20 cellular contexts compared by ENCODE assay signal in the genomic region with DNA sequence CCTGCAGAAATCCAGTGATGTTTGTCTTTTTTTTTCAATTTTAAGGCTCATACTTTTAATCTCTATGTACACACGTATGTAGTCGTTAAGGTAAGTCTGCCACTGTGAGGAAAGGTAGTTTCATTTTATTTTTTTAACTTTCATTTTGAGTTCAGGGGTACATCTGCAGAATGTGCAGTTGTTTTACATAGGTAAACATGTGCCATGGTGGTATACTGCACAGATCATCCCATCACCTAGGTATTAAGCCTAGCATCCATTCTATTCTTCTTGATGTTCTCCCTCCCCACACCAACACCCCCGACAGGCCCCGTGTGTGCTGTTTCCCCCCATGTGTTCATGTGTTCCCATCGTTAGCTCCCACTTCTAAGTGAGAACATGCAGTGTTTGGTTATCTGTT. TPM values are rescaled to one million over a fixed set of nuclear protein-coding genes. Genes with fewer than 3 reads are reported as not detected.
"Had no signal": no experiment of that assay in that cellular context is flagged by ENCODE, and none has a peak within 500 bp of the region (broad histone marks: within the 10 kb centered on the region; RNA-seq: fewer than 3 reads in every experiment).

No MANE protein-coding gene starts in this region.

- ATAC-seq: body of pancreas; left cardiac atrium; naive thymus-derived CD4-positive, alpha-beta T cell; WTC11 had no signal

- H3K4me1 ChIP-seq: body of pancreas, neural progenitor cell, prostate gland, right atrium auricular region, tibial nerve, vagina had no signal

- H3K27me3 Mint-ChIP-seq: activated naive CD4-positive, alpha-beta T cell treated with anti-CD3 and anti-CD28 coated beads, Interleukin-2, amount 50 U/mL, for 24 hours had no signal

- H3K9me3 ChIP-seq: body of pancreas, esophagus squamous epithelium, prostate gland, right atrium auricular region, tibial nerve, vagina had no signal

- H3K27ac Mint-ChIP-seq: activated naive CD4-positive, alpha-beta T cell treated with anti-CD3 and anti-CD28 coated beads, Interleukin-2, amount 50 U/mL, for 24 hours; naive thymus-derived CD4-positive, alpha-beta T cell; neural progenitor cell had no signal

- H3K4me1 Mint-ChIP-seq: activated naive CD4-positive, alpha-beta T cell treated with anti-CD3 and anti-CD28 coated beads, Interleukin-2, amount 50 U/mL, for 24 hours; naive thymus-derived CD4-positive, alpha-beta T cell; neural progenitor cell had no signal

- H3K36me3 ChIP-seq: esophagus squamous epithelium, neural progenitor cell, prostate gland, right atrium auricular region, tibial nerve, vagina had no signal

- H3K9me3 Mint-ChIP-seq: activated naive CD4-positive, alpha-beta T cell treated with anti-CD3 and anti-CD28 coated beads, Interleukin-2, amount 50 U/mL, for 24 hours; neural progenitor cell had no signal

- H3K36me3 Mint-ChIP-seq: activated naive CD4-positive, alpha-beta T cell treated with anti-CD3 and anti-CD28 coated beads, Interleukin-2, amount 50 U/mL, for 24 hours; naive thymus-derived CD4-positive, alpha-beta T cell; neural progenitor cell; WTC11 had no signal

- H3K27me3 ChIP-seq: body of pancreas, esophagus squamous epithelium, hepatocyte, neural progenitor cell, right atrium auricular region, tibial nerve, vagina had no signal

- DNase-seq: activated T-cell treated with anti-CD3 and anti-CD28 coated beads, Interleukin-2, amount 50 U/mL, for 1 hour; amniotic stem cell; body of pancreas; dermis blood vessel endothelial cell; effector memory CD4-positive, alpha-beta T cell; esophagus squamous epithelium; left cardiac atrium; mesenchymal stem cell; naive thymus-derived CD4-positive, alpha-beta T cell; stimulated activated CD4-positive, alpha-beta T cell treated with anti-CD3 and anti-CD28 coated beads, Interleukin-2, amount 100 ng/mL, for 24 hours; stimulated activated naive CD4-positive, alpha-beta T cell treated with Interleukin-2 at 50 U/mL for 16 hours had no signal

- H3K27ac ChIP-seq: body of pancreas, hepatocyte, neural progenitor cell, prostate gland, right atrium auricular region, tibial nerve, vagina had no signal

- H3K4me3 ChIP-seq: body of pancreas, esophagus squamous epithelium, hepatocyte, neural progenitor cell, prostate gland, right atrium auricular region, tibial nerve, vagina had no signal

- H3K4me3 Mint-ChIP-seq: activated naive CD4-positive, alpha-beta T cell treated with anti-CD3 and anti-CD28 coated beads, Interleukin-2, amount 50 U/mL, for 24 hours; naive thymus-derived CD4-positive, alpha-beta T cell; neural progenitor cell; WTC11 had no signal

RNA-seq across cellular contexts. Expression of a gene that starts 19.7 kb away (rescaled TPM):
- total RNA-seq: body of pancreas; dermis blood vessel endothelial cell; naive thymus-derived CD4-positive, alpha-beta T cell; osteocyte; vagina; WTC11 had no signal
- polyA plus RNA-seq: hepatocyte; naive thymus-derived CD4-positive, alpha-beta T cell had no signal
